In genomic region chr21:21177353-21177986, GRCh38 we compare ENCODE assay signal across 23 cellular contexts.
DNase-seq lines count a peak whose midpoint lies in the region; ATAC-seq, FAIRE-seq and TF ChIP-seq lines count a peak whose summit lies in the region.
"Had no signal": no experiment of that assay in that cellular context is flagged by ENCODE, and none has a peak within 500 bp of the region (broad histone marks: within the 10 kb centered on the region; RNA-seq: fewer than 3 reads in every experiment).

No MANE protein-coding gene starts in this region.

- H3K9me3 ChIP-seq in DND-41 (ENCODE audit: insufficient read depth, low read length, severe bottlenecking): no peaks in the 10 kb centered on the region
- H3K9me3 ChIP-seq in HEK293 (ENCODE audit: control insufficient read depth, insufficient read depth, low read depth, low read length): no peaks in the 10 kb centered on the region
- H3K9me3 ChIP-seq in K562 (replicated peaks; ENCODE audit: control insufficient read depth, insufficient read depth, low read depth, low read length): 0 out of 2 replicates have a peak, but pooled peaks cover 2% of the 10 kb centered on the region
- H3K9me3 ChIP-seq in tibial nerve: no peaks in the 10 kb centered on the region
- H3K9me3 ChIP-seq in MG63: no peaks in the 10 kb centered on the region
- H3K9me3 ChIP-seq: BE2C, BLaER1 had no signal

- H4K20me1 ChIP-seq in DND-41 (ENCODE audit: insufficient read depth, low read length) (no peaks in the 10 kb centered on the region), K562 (replicated peaks; ENCODE audit: control insufficient read depth, insufficient read depth, low read length) (no peaks in the 10 kb centered on the region)
- H4K20me1 ChIP-seq: BLaER1 had no signal

- DNase-seq in DND-41 (no peak), NCI-H69 (lab: John Stamatoyannopoulos, UW) (peak; percentile 67), K562 (ENCODE audit: extremely low read depth in 1 of 4, low spot score in 3 of 4) (no peak), tibial nerve (ENCODE audit: low spot score in 2 of 2) (no peak), MG63 (no peak)
- DNase-seq in activated CD8-positive, alpha-beta memory T cell treated with anti-CD3 and anti-CD28 coated beads for 24 hours: no peak
- DNase-seq: 8988T; ACHN; BE2C; C1 segment of cervical spinal cord; CD4-positive, alpha-beta memory T cell; CD4-positive, CD25-positive, alpha-beta regulatory T cell; CD8-positive, alpha-beta memory T cell; COR-L47; DMS 273 treated with DMSO at 0.1 percent for 48 hours; DMS153; DMS53; DMS79; GF-D8 had no signal

- FAIRE-seq in K562 (lab: Jason Lieb, UNC): no peak
- FAIRE-seq: GM12891, GM19239 had no signal

- no peak for TF ChIP-seq CTCF in DND-41 (IDR thresholded peaks at IDR 0.05; ENCODE audit: borderline replicate concordance, extremely low read depth, low read length, poor library complexity, severe bottlenecking)
- no peak for TF ChIP-seq CTCF in HEK293 (tag by site-specific recombination; IDR thresholded peaks at IDR 0.05)
- no peak for TF ChIP-seq CTCF in K562 (IDR thresholded peaks at IDR 0.05 in 2 of 3, conservative IDR thresholded peaks at IDR 0.05 in 1 of 3; ENCODE audit: insufficient read depth in 2 of 3, low read depth in 1 of 3, low read length in 3 of 3)
- TF ChIP-seq CTCF in tibial nerve (IDR thresholded peaks at IDR 0.05): no peak

- H3K79me2 ChIP-seq in DND-41 (ENCODE audit: insufficient read depth, low read length): no peaks in the 10 kb centered on the region
- H3K79me2 ChIP-seq in K562 (ENCODE audit: control insufficient read depth, insufficient read depth, low read length): peaks cover 99% of the 10 kb centered on the region

- ATAC-seq in DND-41 (ENCODE audit: insufficient read depth, low read depth): no peak
- ATAC-seq in K562: no peak

- H3K36me3 ChIP-seq in DND-41 (ENCODE audit: insufficient read depth, low read length): no peaks in the 10 kb centered on the region
- H3K36me3 ChIP-seq in HEK293 (ENCODE audit: control insufficient read depth in 2 of 2, insufficient read depth in 1 of 2, low read length in 2 of 2): no peaks in the 10 kb centered on the region
- H3K36me3 ChIP-seq in K562 (ENCODE audit: control insufficient read depth, insufficient read depth, low read length): no peaks in the 10 kb centered on the region; the same call in 1 of the 3 replicates
- no peaks in the 10 kb centered on the region for H3K36me3 ChIP-seq in tibial nerve
- H3K36me3 ChIP-seq in MG63: no peaks in the 10 kb centered on the region
- H3K36me3 ChIP-seq: BE2C, BLaER1 had no signal

- CTCF ChIA-PET in HEK293 (lab: Yijun Ruan, JAX) (no interaction called here), K562 (lab: Yijun Ruan, JAX; ENCODE audit: low intra/inter-chr PET ratio) (no interaction called here)

- POLR2A ChIA-PET in HEK293 (lab: Yijun Ruan, JAX): no interaction called here
- POLR2A ChIA-PET in K562 (lab: Yijun Ruan, JAX): no interaction called here

- H3K9me1 ChIP-seq in K562 (ENCODE audit: control insufficient read depth, insufficient read depth, low read length): no peaks in the 10 kb centered on the region

- TF ChIP-seq POLR2A in K562 (conservative IDR thresholded peaks at IDR 0.05): no peak
- no peak for TF ChIP-seq POLR2A in tibial nerve (IDR thresholded peaks at IDR 0.05)

- WGBS in K562 (ENCODE audit: insufficient coverage, low coverage, missing lambda C conversion rate): 35% methylated on average over 1 of the region's 1 CpG
- 89 to 92% methylated on average over 1 of the region's 1 CpG for WGBS in tibial nerve, 2 donors

- peak overlapping the region; percentile 41; the same call in 1 of the 2 replicates for H2AFZ ChIP-seq in DND-41 (ENCODE audit: low read depth, low read length)
- H2AFZ ChIP-seq in K562 (ENCODE audit: low read depth, low read length): no peak overlapping the region

- no peak overlapping the region for H3K4me2 ChIP-seq in DND-41 (ENCODE audit: insufficient read depth, low read length)
- no peak overlapping the region for H3K4me2 ChIP-seq in K562 (ENCODE audit: insufficient read depth, low read length)
- H3K4me2 ChIP-seq: BLaER1 had no signal

- no peak overlapping the region for H3K9ac ChIP-seq in DND-41 (ENCODE audit: low read depth, low read length)
- no peak overlapping the region for H3K9ac ChIP-seq in K562 (ENCODE audit: insufficient read depth in 1 of 2, low read depth in 2 of 2, low read length in 2 of 2)
- H3K9ac ChIP-seq: BLaER1 had no signal

- no peak overlapping the region for H3K27ac ChIP-seq in DND-41 (ENCODE audit: low read length)
- no peak overlapping the region for H3K27ac ChIP-seq in HEK293 (ENCODE audit: extremely low read depth, low read depth, low read length)
- H3K27ac ChIP-seq in K562 (ENCODE audit: extremely low read depth, low read depth, low read length): peak overlapping the region; percentile 26; the same call in 1 of the 3 replicates
- no peak overlapping the region for H3K27ac ChIP-seq in tibial nerve
- H3K27ac ChIP-seq: BLaER1 had no signal

- no peak for TF ChIP-seq RAD21 in K562 (CRISPR knock-in tag; conservative IDR thresholded peaks at IDR 0.05 in 1 of 2, IDR thresholded peaks at IDR 0.05 in 1 of 2)

- TF ChIP-seq EP300 in K562 (IDR thresholded peaks at IDR 0.05; ENCODE audit: low read length): no peak
- TF ChIP-seq EP300 in tibial nerve (IDR thresholded peaks at IDR 0.05): no peak

- intact Hi-C loops in K562 (cut with micrococcal nuclease): loop anchor here (10.0 kb wide), 1 partner anchor 117 kb away; no protein-coding TSS in a partner anchor

- no peaks in the 10 kb centered on the region for H3K27me3 ChIP-seq in DND-41 (ENCODE audit: insufficient read depth, low read length, poor library complexity)
- H3K27me3 ChIP-seq in K562 (ENCODE audit: control insufficient read depth in 2 of 2, insufficient read depth in 2 of 2, low read length in 2 of 2): no peaks in the 10 kb centered on the region
- H3K27me3 ChIP-seq in tibial nerve: no peaks in the 10 kb centered on the region
- H3K27me3 ChIP-seq in MG63: no peaks in the 10 kb centered on the region
- H3K27me3 ChIP-seq: BE2C, BLaER1 had no signal

- in situ Hi-C loops in K562 (cut with MboI): no loop called here

- H3K4me3 ChIP-seq in DND-41 (ENCODE audit: low read depth in 1 of 2, low read length in 2 of 2) (no peak overlapping the region), HEK293 (ENCODE audit: low read depth, low read length) (no peak overlapping the region), K562 (no peak overlapping the region), tibial nerve (no peak overlapping the region), MG63 (no peak overlapping the region)
- H3K4me3 ChIP-seq: BLaER1 had no signal

- peaks cover 15% of the 10 kb centered on the region for H3K4me1 ChIP-seq in DND-41 (ENCODE audit: insufficient read depth, low read length)
- H3K4me1 ChIP-seq in HEK293 (ENCODE audit: control insufficient read depth, insufficient read depth, low read length): no peaks in the 10 kb centered on the region
- H3K4me1 ChIP-seq in K562 (replicated peaks in 1 of 2; ENCODE audit: control insufficient read depth in 2 of 2, insufficient read depth in 2 of 2, low read length in 2 of 2): peaks cover 8 to 29% of the 10 kb centered on the region in 2 experiments; a peak in 4 of 5 replicates
- H3K4me1 ChIP-seq in tibial nerve: no peaks in the 10 kb centered on the region

- BruUV-seq in K562 (replicated peaks; lab: Mats Ljungman, UMichigan): no TSS peak

TF ChIP-seq in HEK293, 187 proteins besides CTCF, POLR2A, EP300 and RAD21:
- TF ChIP-seq OSR2 (tag by site-specific recombination; IDR thresholded peaks at IDR 0.05) (no peak), PRDM1 (tag by site-specific recombination; IDR thresholded peaks at IDR 0.05) (peak; percentile 80)

TF ChIP-seq in K562, 482 proteins besides CTCF, POLR2A, EP300 and RAD21 (continues in another document):
- TF ChIP-seq HDAC1 (IDR thresholded peaks at IDR 0.05) (peak in 1 of 2 experiments; percentile 29; a peak in 1 of 4 replicates), CHAMP1 (IDR thresholded peaks at IDR 0.05) (peak; percentile 69), TEAD4 (IDR thresholded peaks at IDR 0.05; ENCODE audit: low read length) (no peak), TEAD4 (CRISPR knock-in tag; IDR thresholded peaks at IDR 0.05; ENCODE audit: borderline replicate concordance) (no peak), SIN3A (IDR thresholded peaks at IDR 0.05; ENCODE audit: borderline replicate concordance in 2 of 2, control insufficient read depth in 1 of 2, low read depth in 2 of 2, low read length in 2 of 2) (no peak), POU5F1 (IDR thresholded peaks at IDR 0.05; ENCODE audit: borderline replicate concordance, low read depth, low read length, partially characterized antibody) (no peak), RNF2 (IDR thresholded peaks at IDR 0.05) (no peak), COPS2 (conservative IDR thresholded peaks at IDR 0.05) (no peak), THRAP3 (IDR thresholded peaks at IDR 0.05; ENCODE audit: borderline replicate concordance) (0 out of 2 replicates have a peak, but pooled peaks have one; percentile 61), HNRNPK (IDR thresholded peaks at IDR 0.05; ENCODE audit: low read depth, low read length, poor library complexity, severe bottlenecking) (peak; percentile 89), MAX (CRISPR knock-in tag; IDR thresholded peaks at IDR 0.05) (no peak), ZNF121 (CRISPR knock-in tag; conservative IDR thresholded peaks at IDR 0.05) (no peak), SMARCC2 (IDR thresholded peaks at IDR 0.05; ENCODE audit: low read depth) (no peak), PCBP1 (IDR thresholded peaks at IDR 0.05; ENCODE audit: low read depth, low read length, poor library complexity, severe bottlenecking) (peak; percentile 25), SMARCA4 (IDR thresholded peaks at IDR 0.05) (no peak)
